8 cellular contexts compared by ENCODE assay signal in genomic region chr2:58240938-58241755, GRCh38. TPM values are rescaled to one million over a fixed set of nuclear protein-coding genes. Genes with fewer than 3 reads are reported as not detected.
DNase-seq lines count a peak whose midpoint lies in the region; ATAC-seq and TF ChIP-seq lines count a peak whose summit lies in the region.

Gene FANCL, minus strand, starts transcription at chr2:58241325. Its CDS starts 12 bp downstream, at chr2:58241313.

- in situ Hi-C loops in GM13977 (cut with MboI; ENCODE audit: low pct_unique_long_range_greater_than_20kb, low sequenced_read_pairs, unreplicated experiment): no loop called here

- TF ChIP-seq CTCF in GM13977 (IDR thresholded peaks at IDR 0.05; ENCODE audit: extremely low read depth, insufficient read depth, missing control alignments) (no peak), type B pancreatic cell (conservative IDR thresholded peaks at IDR 0.05) (no peak)

- H3K4me3 Mint-ChIP-seq in type B pancreatic cell: peak within 1 kb of the TSS; percentile 99

- H3K27ac Mint-ChIP-seq in type B pancreatic cell: peak within 1 kb of the TSS; percentile 96

- intact Hi-C loops in left cardiac atrium (cut with DNase I): loop anchor here in 1 of 2 donors (10.0 kb wide), 1 partner anchor 196 kb away; the partner anchor contains the start of gene VRK2
- intact Hi-C loops in posterior cingulate gyrus (cut with DNase I): loop anchor here (10.0 kb wide), 2 partner anchors 106 to 184 kb away; no protein-coding TSS in a partner anchor

- peaks cover 3% of the 10 kb centered on the region for H3K36me3 Mint-ChIP-seq in type B pancreatic cell

- ATAC-seq in HG02852 (IDR thresholded peaks at IDR 0.05; ENCODE audit: unreplicated experiment) (peak; percentile 77), left cardiac atrium (peak; percentile 98 to 99)

- H3K27me3 Mint-ChIP-seq in type B pancreatic cell: no peaks in the 10 kb centered on the region

- H3K4me1 Mint-ChIP-seq in type B pancreatic cell (ENCODE audit: unreplicated experiment): peaks cover 23% of the 10 kb centered on the region

- no peaks in the 10 kb centered on the region for H3K9me3 Mint-ChIP-seq in type B pancreatic cell

- DNase-seq in GM13977 (ENCODE audit: low spot score): peak; percentile 87
- DNase-seq in NCI-H1436 treated with DMSO at 0.1 percent for 48 hours (lab: John Stamatoyannopoulos, UW): peak; percentile 43
- peak; percentile 23 to 77 (median 37) for DNase-seq in T-helper 1 cell
- peak; percentile 76 for DNase-seq in amniotic epithelial cell (ENCODE audit: low read depth)
- DNase-seq in left cardiac atrium: peak; percentile 93
- peak; percentile 84 to 98 (median 91) for DNase-seq in posterior cingulate gyrus
- peak; percentile 94 for DNase-seq in type B pancreatic cell (ENCODE audit: extremely low spot score, unreplicated experiment)

RNA-seq across cellular contexts. Expression of gene FANCL, which starts in this region (rescaled TPM):
- total RNA-seq in left cardiac atrium (10 to 100 TPM; 12.9 to 13.7 TPM), type B pancreatic cell (ENCODE audit: low replicate concordance) (18.2 and 37.4 TPM in 2 replicates)

Comparison
In these comparisons a context has a peak if more than half of its experiments do, and no peak if none do; other contexts are left out.
1. Peak in every context shown above with its lines: DNase-seq and ATAC-seq.
2. DNase-seq: peak in every context shown above with its lines; median percentile 94 in type B pancreatic cell; 93 in left cardiac atrium; 91 in posterior cingulate gyrus; 87 in GM13977; 76 in amniotic epithelial cell; 43 in NCI-H1436 treated with DMSO at 0.1 percent for 48 hours; 37 in T-helper 1 cell.